Comparison of ENCODE assay signal across 20 cellular contexts in genomic region chr11:15965562-15966250, GRCh38.
DNase-seq lines count a peak whose midpoint lies in the region; ATAC-seq and TF ChIP-seq lines count a peak whose summit lies in the region.
"Had no signal": no experiment of that assay in that cellular context is flagged by ENCODE, and none has a peak within 500 bp of the region (broad histone marks: within the 10 kb centered on the region; RNA-seq: fewer than 3 reads in every experiment).

No MANE protein-coding gene starts in this region.

- H3K9me3 ChIP-seq in tibial artery = no peaks in the 10 kb centered on the region
- H3K9me3 ChIP-seq: neutrophil, right lobe of liver had no signal

- H3K4me1 ChIP-seq in tibial artery = peaks cover 0 to 33% (median 17%) of the 10 kb centered on the region in 4 donors

- no peak overlapping the region for H3K4me3 ChIP-seq in epithelial cell of esophagus (ENCODE audit: low read length)
- H3K4me3 ChIP-seq in tibial artery = no peak overlapping the region
- H3K4me3 ChIP-seq: GM23338, K562, right lobe of liver, SK-N-MC had no signal

- no peaks in the 10 kb centered on the region for H3K36me3 Mint-ChIP-seq in neural crest cell (ENCODE audit: low read depth)
- peaks cover 2% of the 10 kb centered on the region for H3K36me3 Mint-ChIP-seq in progenitor cell of endocrine pancreas (ENCODE audit: insufficient read depth)
- H3K36me3 Mint-ChIP-seq: mesothelial cell of epicardium had no signal

- H3K4me1 Mint-ChIP-seq in neural crest cell (peaks cover 40% of the 10 kb centered on the region), progenitor cell of endocrine pancreas (ENCODE audit: low read depth) (peaks cover 47% of the 10 kb centered on the region)

- DNase-seq in DMS53 treated with DMSO at 0.1 percent for 48 hours (lab: John Stamatoyannopoulos, UW; ENCODE audit: unreplicated experiment) (peak; percentile 36), epithelial cell of esophagus (ENCODE audit: low read depth) (peak; percentile 96), neural crest cell (ENCODE audit: low read depth, low spot score) (no peak), tibial artery (no peak), posterior cingulate gyrus (no peak), left lobe of liver (ENCODE audit: low spot score) (no peak), progenitor cell of endocrine pancreas (ENCODE audit: low spot score, unreplicated experiment) (no peak)
- DNase-seq: activated CD4-positive, alpha-beta T cell treated with anti-CD3 and anti-CD28 coated beads for 1 hour; activated gamma-delta T cell treated with Interleukin-2 at 50 U/mL for 16 hours; CD4-positive, alpha-beta T cell; NCI-H2029 treated with DMSO at 0.1 percent for 48 hours; right lobe of liver; stimulated activated CD4-positive, alpha-beta T cell treated with anti-CD3 and anti-CD28 coated beads, Interleukin-1b, Interleukin-23, amount 100 ng/mL, for 48 hours; T1000 had no signal

- H3K4me3 Mint-ChIP-seq in neural crest cell (no peak overlapping the region), progenitor cell of endocrine pancreas (ENCODE audit: low read depth) (no peak overlapping the region)
- H3K4me3 Mint-ChIP-seq: CD4-positive, alpha-beta T cell; GM23338; mesothelial cell of epicardium had no signal

- intact Hi-C loops in tibial artery (cut with DNase I; ENCODE audit: low total_unique reads) = loop anchor here (5.0 kb wide), 1 partner anchor 637 kb away; no protein-coding TSS in a partner anchor
- intact Hi-C loops in posterior cingulate gyrus (cut with DNase I) = no loop called here

- ATAC-seq in HG02798 (IDR thresholded peaks at IDR 0.05; ENCODE audit: poor library complexity, unreplicated experiment) = peak; percentile 28
- ATAC-seq in left lobe of liver = no peak
- ATAC-seq: GM23338, right lobe of liver had no signal

- no peak overlapping the region for H3K27ac ChIP-seq in tibial artery
- H3K27ac ChIP-seq: right lobe of liver had no signal

- H3K27me3 Mint-ChIP-seq in neural crest cell (ENCODE audit: low read depth) = no peaks in the 10 kb centered on the region
- peaks cover 3% of the 10 kb centered on the region for H3K27me3 Mint-ChIP-seq in progenitor cell of endocrine pancreas

- no peaks in the 10 kb centered on the region for H3K27me3 ChIP-seq in tibial artery
- H3K27me3 ChIP-seq: neutrophil, right lobe of liver had no signal

- no peaks in the 10 kb centered on the region for H3K36me3 ChIP-seq in tibial artery
- H3K36me3 ChIP-seq: neutrophil, right lobe of liver had no signal

- TF ChIP-seq CTCF in epithelial cell of esophagus (IDR thresholded peaks at IDR 0.05; ENCODE audit: insufficient read depth, low read depth, low read length, missing control alignments) = no peak
- TF ChIP-seq CTCF in neural crest cell (conservative IDR thresholded peaks at IDR 0.05) = no peak
- TF ChIP-seq CTCF in tibial artery (IDR thresholded peaks at IDR 0.05) = no peak
- no peak for TF ChIP-seq CTCF in progenitor cell of endocrine pancreas (IDR thresholded peaks at IDR 0.05; ENCODE audit: unreplicated experiment)

- no peaks in the 10 kb centered on the region for H3K9me3 Mint-ChIP-seq in neural crest cell
- no peaks in the 10 kb centered on the region for H3K9me3 Mint-ChIP-seq in progenitor cell of endocrine pancreas (ENCODE audit: low read depth)
- H3K9me3 Mint-ChIP-seq: CD4-positive, alpha-beta T cell; GM23338; mesothelial cell of epicardium had no signal

- peak overlapping the region; percentile 36 for H3K27ac Mint-ChIP-seq in neural crest cell (ENCODE audit: unreplicated experiment)
- no peak overlapping the region for H3K27ac Mint-ChIP-seq in progenitor cell of endocrine pancreas
- H3K27ac Mint-ChIP-seq: CD4-positive, alpha-beta T cell; GM23338; mesothelial cell of epicardium had no signal

Comparison
In these comparisons a context has a peak if more than half of its experiments do, and no peak if none do; other contexts are left out.
1. DNase-seq: peak in DMS53 treated with DMSO at 0.1 percent for 48 hours (single experiment) and epithelial cell of esophagus (single experiment); none in neural crest cell (single experiment), tibial artery (0 of 2), posterior cingulate gyrus (0 of 10), left lobe of liver (single experiment) and progenitor cell of endocrine pancreas (single experiment).